In the genomic region with DNA sequence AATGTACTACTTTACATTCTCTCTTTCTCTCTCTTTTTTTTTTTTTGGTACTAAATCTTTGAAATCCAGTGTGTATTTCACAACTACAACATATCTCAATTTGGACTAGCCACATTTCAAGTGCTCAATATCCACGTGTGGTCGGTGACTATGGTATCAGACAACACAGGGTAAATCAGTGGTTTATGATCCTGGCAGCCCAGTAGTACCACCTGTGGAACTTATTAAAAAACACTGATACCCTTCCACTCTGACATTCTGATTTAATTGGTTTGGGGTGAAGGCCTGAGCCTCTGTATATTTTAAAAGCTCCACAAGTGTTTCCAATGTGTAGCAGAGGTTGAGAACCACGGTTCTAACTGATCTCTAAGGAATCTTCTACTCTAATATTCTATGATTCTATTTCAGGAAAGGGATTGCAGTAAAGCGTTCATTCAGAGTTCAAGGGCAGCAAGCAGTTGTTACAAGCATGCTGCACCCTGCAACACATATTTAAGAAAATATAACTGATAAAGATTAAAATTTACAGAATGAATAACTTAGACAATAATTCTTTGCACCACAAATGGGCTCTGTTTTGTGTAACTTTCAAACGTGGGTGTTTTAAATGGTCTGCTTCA, we compare ENCODE assay signal across 23 cellular contexts. TPM values are rescaled to one million over a fixed set of nuclear protein-coding genes. Genes with fewer than 3 reads are reported as not detected.
"Had no signal": no experiment of that assay in that cellular context is flagged by ENCODE, and none has a peak within 500 bp of the region (broad histone marks: within the 10 kb centered on the region; RNA-seq: fewer than 3 reads in every experiment).

No MANE protein-coding gene starts in this region.

- ATAC-seq: activated CD8-positive, alpha-beta memory T cell treated with anti-CD3 and anti-CD28 coated beads, Interleukin-2, amount 10 ng/mL, durations not matched to agents 7 days and 5 days; activated naive CD4-positive, alpha-beta T cell treated with anti-CD3 and anti-CD28 coated beads, Interleukin-2, amount 50 U/mL, for 72 hours; activated naive CD8-positive, alpha-beta T cell treated with anti-CD3 and anti-CD28 coated beads, Interleukin-2, amount 50 U/mL, for 24 hours; PC-3 had no signal

- DNase-seq: activated B cell treated with CpG ODN at 0.5 μM for 24 hours; activated CD4-positive, alpha-beta T cell treated with anti-CD3 and anti-CD28 coated beads for 1 hour; activated CD4-positive, alpha-beta T cell treated with anti-CD3 and anti-CD28 coated beads, Interleukin-2, amount 10 ng/mL, durations not matched to agents 24 days and 14 days; activated CD4-positive, alpha-beta T cell treated with anti-CD3 and anti-CD28 coated beads, Interleukin-2, amount 50 U/mL, for 48 hours; activated CD8-positive, alpha-beta memory T cell treated with anti-CD3 and anti-CD28 coated beads, Interleukin-2, amount 10 ng/mL, durations not matched to agents 7 days and 5 days; activated effector memory CD4-positive, alpha-beta T cell treated with Interleukin-2 at 50 U/mL for 16 hours; activated naive CD4-positive, alpha-beta T cell treated with Interleukin-2 at 50 U/mL for 16 hours; activated naive CD8-positive, alpha-beta T cell treated with anti-CD3 and anti-CD28 coated beads, Interleukin-2, amount 50 U/mL, for 24 hours; activated T-cell treated with anti-CD3 and anti-CD28 coated beads, Interleukin-2, amount 50 U/mL, for 24 hours; caudate nucleus; MM.1S; NCI-H1105; NCI-H1436; NCI-H1694 treated with DMSO at 0.1 percent for 48 hours; NCI-H2029 treated with DMSO at 0.1 percent for 48 hours; NCI-H510A treated with DMSO at 0.1 percent for 48 hours; NCI-H69; PC-3; SHP77 treated with DMSO at 0.1 percent for 48 hours; T-helper 2 cell; T1000 had no signal

RNA-seq across cellular contexts. Expression of gene CREB5, which starts 5.1 kb away (rescaled TPM):
- total RNA-seq: activated CD4-positive, alpha-beta T cell treated with anti-CD3 and anti-CD28 coated beads, Interleukin-2, amount 10 ng/mL, durations not matched to agents 24 days and 14 days; activated CD8-positive, alpha-beta memory T cell treated with anti-CD3 and anti-CD28 coated beads, Interleukin-2, amount 10 ng/mL, durations not matched to agents 7 days and 5 days; activated T-helper 1 cell treated with anti-CD3 and anti-CD28 coated beads, Interleukin-12 subunit alpha, Interleukin-12 subunit beta, Interleukin-2, Interleukin-4 antibody, amounts not matched to agents 30 ng/mL and 10 ng/mL and 1 ng/mL, durations not matched to agents 14 hours and 24 hours and 36 hours had no signal
